Comparison of ENCODE assay signal across 2 cellular contexts in genomic region chr2:105361132-105361889, GRCh38.
TF ChIP-seq lines count a peak whose summit lies in the region.

No MANE protein-coding gene starts in this region.

TF ChIP-seq in A549, 52 proteins besides CTCF, POLR2A, EP300 and RAD21:
- TF ChIP-seq RCOR1 (IDR thresholded peaks at IDR 0.05; ENCODE audit: low read depth, low read length): no peak
- TF ChIP-seq MAFK (IDR thresholded peaks at IDR 0.05; ENCODE audit: partially characterized antibody): peak; percentile 78
- TF ChIP-seq KDM5A (IDR thresholded peaks at IDR 0.05): no peak
- no peak for TF ChIP-seq E2F6 (IDR thresholded peaks at IDR 0.05; ENCODE audit: borderline replicate concordance, low read depth)
- no peak for TF ChIP-seq ZNF302 (CRISPR knock-in tag; IDR thresholded peaks at IDR 0.05)

TF ChIP-seq in K562, 482 proteins besides CTCF, POLR2A, EP300 and RAD21:
- TF ChIP-seq C11orf30 (IDR thresholded peaks at IDR 0.05; ENCODE audit: low read depth) (peak; percentile 61; the same call in 1 of the 2 replicates), ZNF592 (IDR thresholded peaks at IDR 0.05) (no peak), KDM4B (IDR thresholded peaks at IDR 0.05; ENCODE audit: borderline replicate concordance in 2 of 2, low read depth in 1 of 2) (no peak), GTF2E2 (tag; IDR thresholded peaks at IDR 0.05) (no peak), CREB3L1 (IDR thresholded peaks at IDR 0.05; ENCODE audit: borderline replicate concordance, low read depth) (no peak), RBM15 (IDR thresholded peaks at IDR 0.05; ENCODE audit: insufficient read depth, low read length) (no peak), ATF6 (CRISPR knock-in tag; IDR thresholded peaks at IDR 0.05) (no peak), ZBTB17 (CRISPR knock-in tag; IDR thresholded peaks at IDR 0.05) (no peak), SMC3 (conservative IDR thresholded peaks at IDR 0.05; ENCODE audit: insufficient read depth, low read depth, low read length) (no peak), ELF1 (tag; IDR thresholded peaks at IDR 0.05) (no peak), ZNF280B (CRISPR knock-in tag; IDR thresholded peaks at IDR 0.05) (no peak), ZNF134 (CRISPR knock-in tag; conservative IDR thresholded peaks at IDR 0.05) (no peak), KAT2B (IDR thresholded peaks at IDR 0.05; ENCODE audit: low read depth, low read length) (no peak), ZC3H11A (IDR thresholded peaks at IDR 0.05; ENCODE audit: low read depth, low read length) (no peak), KLF16 (IDR thresholded peaks at IDR 0.05) (no peak), SAFB (IDR thresholded peaks at IDR 0.05; ENCODE audit: borderline replicate concordance, low read depth, low read length) (no peak), MAFK (IDR thresholded peaks at IDR 0.05; ENCODE audit: low read length) (0 out of 2 replicates have a peak, but pooled peaks have one; percentile 37), RNF2 (IDR thresholded peaks at IDR 0.05) (no peak), PBX2 (CRISPR knock-in tag; IDR thresholded peaks at IDR 0.05; ENCODE audit: low read depth) (no peak), PBX2 (tag; conservative IDR thresholded peaks at IDR 0.05; ENCODE audit: low read depth) (no peak), NCOA6 (IDR thresholded peaks at IDR 0.05) (no peak), SMARCA4 (IDR thresholded peaks at IDR 0.05) (no peak), CSDE1 (IDR thresholded peaks at IDR 0.05) (no peak), MAFG (tag; conservative IDR thresholded peaks at IDR 0.05) (peak; percentile 52; the same call in 1 of the 2 replicates), EWSR1 (IDR thresholded peaks at IDR 0.05; ENCODE audit: borderline replicate concordance, low read depth, partially characterized antibody) (no peak), MAFF (IDR thresholded peaks at IDR 0.05; ENCODE audit: low read length) (peak; percentile 15; the same call in 1 of the 2 replicates), ZNF316 (IDR thresholded peaks at IDR 0.05) (peak; percentile 73), ZNF24 (IDR thresholded peaks at IDR 0.05) (no peak), NFE2 (IDR thresholded peaks at IDR 0.05; ENCODE audit: low read depth) (no peak), ZFP1 (CRISPR knock-in tag; IDR thresholded peaks at IDR 0.05) (no peak), NFATC3 (IDR thresholded peaks at IDR 0.05) (no peak), ZNF140 (CRISPR knock-in tag; IDR thresholded peaks at IDR 0.05) (no peak), VEZF1 (CRISPR knock-in tag; IDR thresholded peaks at IDR 0.05) (no peak), IRF1 (CRISPR knock-in tag; IDR thresholded peaks at IDR 0.05; ENCODE audit: borderline replicate concordance) (no peak), RFX1 (IDR thresholded peaks at IDR 0.05) (no peak)
